ENCODE assay signal across 15 cellular contexts in genomic region chr1:224118688-224119087, GRCh38. TPM values are rescaled to one million over a fixed set of nuclear protein-coding genes. Genes with fewer than 3 reads are reported as not detected.
DNase-seq lines count a peak whose midpoint lies in the region; ATAC-seq and TF ChIP-seq lines count a peak whose summit lies in the region.
"Had no signal": no experiment of that assay in that cellular context is flagged by ENCODE, and none has a peak within 500 bp of the region (broad histone marks: within the 10 kb centered on the region; RNA-seq: fewer than 3 reads in every experiment).

No MANE protein-coding gene starts in this region.

- no peak overlapping the region for H2BK5ac ChIP-seq in trophoblast cell (ENCODE audit: low read depth, low read length, poor library complexity)

- H3K23ac ChIP-seq in trophoblast cell (ENCODE audit: low read length) = no peak overlapping the region

- no peak overlapping the region for H4K12ac ChIP-seq in trophoblast cell (ENCODE audit: low read depth, low read length)

- no peak overlapping the region for H3K4me3 Mint-ChIP-seq in activated CD4-positive, alpha-beta T cell treated with anti-CD3 and anti-CD28 coated beads for 36 hours
- H3K4me3 Mint-ChIP-seq: CD8-positive, alpha-beta T cell had no signal

- H3K14ac ChIP-seq in trophoblast cell (ENCODE audit: low read length) = no peak overlapping the region

- TF ChIP-seq CTCF in Loucy (conservative IDR thresholded peaks at IDR 0.05; ENCODE audit: low read length) (no peak), VCaP (conservative IDR thresholded peaks at IDR 0.05) (no peak)

- H3K27ac ChIP-seq in VCaP (0 out of 2 replicates have a peak overlapping the region, but pooled peaks have one; percentile 5), trophoblast cell (ENCODE audit: low read depth, low read length) (no peak overlapping the region)
- H3K27ac ChIP-seq: GM23248 had no signal

- H3K9me2 ChIP-seq in Loucy (replicated peaks; ENCODE audit: low read depth, low read length) = no peaks in the 10 kb centered on the region

- peaks cover 12% of the 10 kb centered on the region for H3F3A ChIP-seq in Loucy (ENCODE audit: low read depth)

- H3K9me3 Mint-ChIP-seq in activated CD4-positive, alpha-beta T cell treated with anti-CD3 and anti-CD28 coated beads for 36 hours (ENCODE audit: low read depth) = no peaks in the 10 kb centered on the region
- H3K9me3 Mint-ChIP-seq: CD8-positive, alpha-beta T cell had no signal

- H2BK12ac ChIP-seq in trophoblast cell (ENCODE audit: low read length) = no peak overlapping the region

- no peaks in the 10 kb centered on the region for H3K27me3 Mint-ChIP-seq in activated CD4-positive, alpha-beta T cell treated with anti-CD3 and anti-CD28 coated beads for 36 hours

- H3K18ac ChIP-seq in trophoblast cell (ENCODE audit: low read length) = no peak overlapping the region

- WGBS in trophoblast cell (ENCODE audit: extremely low coverage, insufficient coverage, insufficient read length) = no CpG with 5 or more reads among the region's 1 CpG

- DNase-seq in trophoblast cell = no peak
- no peak for DNase-seq in activated gamma-delta T cell treated with Interleukin-2 at 50 U/mL for 16 hours
- DNase-seq in COLO829 (ENCODE audit: low spot score) = no peak
- no peak for DNase-seq in activated CD4-positive, alpha-beta T cell treated with anti-CD3 and anti-CD28 coated beads for 36 hours
- DNase-seq: C1 segment of cervical spinal cord; CD8-positive, alpha-beta T cell; DMS 273 treated with DMSO at 0.1 percent for 48 hours; DMS79; EL; GDM1; GM23248; H7; HCEC 1CT had no signal

- H3K4me3 ChIP-seq in Loucy (ENCODE audit: low read length, poor library complexity, severe bottlenecking) = no peak overlapping the region
- H3K4me3 ChIP-seq in trophoblast cell (ENCODE audit: low read depth, low read length) = no peak overlapping the region
- H3K4me3 ChIP-seq: GM23248 had no signal

- no peaks in the 10 kb centered on the region for H3K27me3 ChIP-seq in Loucy (ENCODE audit: insufficient read depth, low read length, poor library complexity, severe bottlenecking)
- no peaks in the 10 kb centered on the region for H3K27me3 ChIP-seq in trophoblast cell (ENCODE audit: insufficient read depth, low read length)

- no peak overlapping the region for H3K27ac Mint-ChIP-seq in activated CD4-positive, alpha-beta T cell treated with anti-CD3 and anti-CD28 coated beads for 36 hours
- H3K27ac Mint-ChIP-seq: CD8-positive, alpha-beta T cell had no signal

- H2AK5ac ChIP-seq in trophoblast cell (ENCODE audit: low read length) = no peak overlapping the region

- H3K36me3 ChIP-seq in Loucy (ENCODE audit: insufficient read depth, low read length) (peaks cover 6% of the 10 kb centered on the region; the same call in 1 of the 2 replicates), trophoblast cell (ENCODE audit: control insufficient read depth in 1 of 2, insufficient read depth in 2 of 2, low read length in 2 of 2) (peaks cover 0 to 2% of the 10 kb centered on the region in 2 experiments)

- no peak overlapping the region for H4K8ac ChIP-seq in trophoblast cell (ENCODE audit: low read depth, low read length)

- H3K4me1 ChIP-seq in Loucy (ENCODE audit: insufficient read depth, low read length, poor library complexity, severe bottlenecking) (peaks cover 26% of the 10 kb centered on the region), trophoblast cell (ENCODE audit: control insufficient read depth in 1 of 2, insufficient read depth in 2 of 2, low read length in 2 of 2) (no peaks in the 10 kb centered on the region)

- H3K4me2 ChIP-seq in Loucy (ENCODE audit: low read depth, low read length, poor library complexity, severe bottlenecking) (peak overlapping the region; percentile 25), trophoblast cell (ENCODE audit: low read length) (no peak overlapping the region)

- H4K20me1 ChIP-seq in Loucy (ENCODE audit: insufficient read depth, low read length, poor library complexity, severe bottlenecking) = peaks cover 34% of the 10 kb centered on the region

- no peak overlapping the region for H2BK120ac ChIP-seq in trophoblast cell (ENCODE audit: insufficient read depth, low read length, poor library complexity)

- H3K36me3 Mint-ChIP-seq in activated CD4-positive, alpha-beta T cell treated with anti-CD3 and anti-CD28 coated beads for 36 hours (ENCODE audit: low read depth) = peaks cover 13% of the 10 kb centered on the region

- peak overlapping the region; percentile 37 for H3K9ac ChIP-seq in Loucy (ENCODE audit: low read depth, low read length, poor library complexity, severe bottlenecking)
- H3K9ac ChIP-seq in trophoblast cell (ENCODE audit: low read length) = no peak overlapping the region
- H3K9ac ChIP-seq: GM23248 had no signal

- POLR2A ChIA-PET in activated CD4-positive, alpha-beta T cell treated with anti-CD3 and anti-CD28 coated beads for 36 hours (lab: Charles Lee) = no interaction called here

- no peak for ATAC-seq in activated CD4-positive, alpha-beta T cell treated with anti-CD3 and anti-CD28 coated beads for 36 hours
- ATAC-seq: CD8-positive, alpha-beta T cell had no signal

- peaks cover 7% of the 10 kb centered on the region for H3K79me1 ChIP-seq in trophoblast cell (ENCODE audit: low read length)

- H2AFZ ChIP-seq in Loucy (ENCODE audit: low read length) (no peak overlapping the region), trophoblast cell (ENCODE audit: insufficient read depth, low read length, poor library complexity) (no peak overlapping the region)
- H2AFZ ChIP-seq: GM23248 had no signal

- CTCF ChIA-PET in activated CD4-positive, alpha-beta T cell treated with anti-CD3 and anti-CD28 coated beads for 36 hours (lab: Charles Lee) = interaction anchor here (0.7 to 3.9 kb wide), 4 partner anchors 34 to 339 kb away, joined by 3 to 52 read pairs (median 16); partner anchors contain the start of gene NVL

- peak overlapping the region; percentile 75 for H3K4ac ChIP-seq in trophoblast cell (ENCODE audit: low read depth, low read length)

- intact Hi-C loops in activated CD4-positive, alpha-beta T cell treated with anti-CD3 and anti-CD28 coated beads for 36 hours (cut with DNase I, micrococcal nuclease) = loop anchor here in 1 of 2 experiments (5.0 kb wide), 1 partner anchor 64 kb away; the partner anchor contains the start of gene DEGS1

- H3K9me3 ChIP-seq in Loucy (ENCODE audit: insufficient read depth, low read depth, low read length) (no peaks in the 10 kb centered on the region), trophoblast cell (ENCODE audit: insufficient read depth, low read depth, low read length) (no peaks in the 10 kb centered on the region)

- no peak overlapping the region for H4K91ac ChIP-seq in trophoblast cell (ENCODE audit: low read depth, low read length)

- H3K79me2 ChIP-seq in Loucy (ENCODE audit: insufficient read depth, low read length) (peaks cover 93% of the 10 kb centered on the region), trophoblast cell (ENCODE audit: control insufficient read depth, insufficient read depth, low read length, poor library complexity) (peaks cover 10% of the 10 kb centered on the region)

- H3K4me1 Mint-ChIP-seq in activated CD4-positive, alpha-beta T cell treated with anti-CD3 and anti-CD28 coated beads for 36 hours = peaks cover 31% of the 10 kb centered on the region

RNA-seq across cellular contexts. Expression of gene FBXO28, which starts 4.8 kb away (rescaled TPM):
- 12.5 and 12.9 TPM in 2 replicates for polyA plus RNA-seq in trophoblast cell (2013)
- 10 to 100 TPM; 17.1 to 19.7 TPM for total RNA-seq in activated CD4-positive, alpha-beta T cell treated with anti-CD3 and anti-CD28 coated beads for 36 hours
